ENCODE assay signal across 8 cellular contexts in genomic region chrX:139932077-139932900, GRCh38. TPM values are rescaled to one million over a fixed set of nuclear protein-coding genes. Genes with fewer than 3 reads are reported as not detected.
DNase-seq lines count a peak whose midpoint lies in the region; ATAC-seq and TF ChIP-seq lines count a peak whose summit lies in the region.

No MANE protein-coding gene starts in this region.

- peak overlapping the region; percentile 84 for H3K9ac ChIP-seq in trophoblast cell (ENCODE audit: low read length)

- peak overlapping the region; percentile 83 for H2BK120ac ChIP-seq in trophoblast cell (ENCODE audit: insufficient read depth, low read length, poor library complexity)

- H2BK12ac ChIP-seq in trophoblast cell (ENCODE audit: low read length), result peak overlapping the region; percentile 64

- H3K23ac ChIP-seq in trophoblast cell (ENCODE audit: low read length), result no peak overlapping the region

- H3K9me3 Mint-ChIP-seq in activated naive CD8-positive, alpha-beta T cell treated with anti-CD3 and anti-CD28 coated beads, Interleukin-2, amount 10 ng/mL, durations not matched to agents 7 days and 5 days, result no peaks in the 10 kb centered on the region

- peaks cover 12% of the 10 kb centered on the region for H3K4me1 Mint-ChIP-seq in activated naive CD8-positive, alpha-beta T cell treated with anti-CD3 and anti-CD28 coated beads, Interleukin-2, amount 10 ng/mL, durations not matched to agents 7 days and 5 days

- peak overlapping the region; percentile 98 for H3K14ac ChIP-seq in trophoblast cell (ENCODE audit: low read length)

- no peaks in the 10 kb centered on the region for H3K9me3 ChIP-seq in heart left ventricle
- no peaks in the 10 kb centered on the region for H3K9me3 ChIP-seq in trophoblast cell (ENCODE audit: insufficient read depth, low read depth, low read length)

- H2AK5ac ChIP-seq in trophoblast cell (ENCODE audit: low read length), result peak overlapping the region; percentile 62

- peak overlapping the region; percentile 98 for H3K27ac Mint-ChIP-seq in activated naive CD8-positive, alpha-beta T cell treated with anti-CD3 and anti-CD28 coated beads, Interleukin-2, amount 10 ng/mL, durations not matched to agents 7 days and 5 days

- intact Hi-C loops in heart left ventricle (cut with DNase I), result loop anchor here in 3 of 10 donors (2.0 to 10.0 kb wide), 4 partner anchors 51 to 167 kb away; no protein-coding TSS in a partner anchor

- H3K79me1 ChIP-seq in trophoblast cell (ENCODE audit: low read length), result peaks cover 12% of the 10 kb centered on the region

- DNase-seq in AG08396 (ENCODE audit: low spot score), result peak; percentile 70
- DNase-seq in RWPE1 (ENCODE audit: low spot score), result peak; percentile 18
- DNase-seq in activated naive CD8-positive, alpha-beta T cell treated with anti-CD3 and anti-CD28 coated beads, Interleukin-2, amount 10 ng/mL, durations not matched to agents 7 days and 5 days, result peak; percentile 66
- peak; percentile 35 to 72 (median 40) for DNase-seq in heart left ventricle
- peak; percentile 24 to 48 for DNase-seq in trophoblast cell
- DNase-seq in inferior parietal cortex (ENCODE audit: extremely low spot score), result no peak

- peak overlapping the region; percentile 97 for H3K4ac ChIP-seq in trophoblast cell (ENCODE audit: low read depth, low read length)

- H3K4me3 ChIP-seq in heart left ventricle, result peak overlapping the region; percentile 52 to 97 (median 77)
- peak overlapping the region; percentile 94 for H3K4me3 ChIP-seq in trophoblast cell (ENCODE audit: low read depth, low read length)

- TF ChIP-seq CTCF in RWPE1 (conservative IDR thresholded peaks at IDR 0.05; ENCODE audit: low read depth), result no peak
- TF ChIP-seq CTCF in heart left ventricle (IDR thresholded peaks at IDR 0.05), result no peak

- no peaks in the 10 kb centered on the region for H3K36me3 ChIP-seq in heart left ventricle
- no peaks in the 10 kb centered on the region for H3K36me3 ChIP-seq in trophoblast cell (ENCODE audit: control insufficient read depth in 1 of 2, insufficient read depth in 2 of 2, low read length in 2 of 2)

- peaks cover 6% of the 10 kb centered on the region for H3K79me2 ChIP-seq in trophoblast cell (ENCODE audit: control insufficient read depth, insufficient read depth, low read length, poor library complexity)

- H4K91ac ChIP-seq in trophoblast cell (ENCODE audit: low read depth, low read length), result peak overlapping the region; percentile 92

- no peaks in the 10 kb centered on the region for H3K27me3 Mint-ChIP-seq in activated naive CD8-positive, alpha-beta T cell treated with anti-CD3 and anti-CD28 coated beads, Interleukin-2, amount 10 ng/mL, durations not matched to agents 7 days and 5 days

- H3K18ac ChIP-seq in trophoblast cell (ENCODE audit: low read length), result peak overlapping the region; percentile 99

- 0 to 32% (median 16%) methylated on average over 47 to 105 of the region's 109 CpGs for WGBS in heart left ventricle, 4 donors
- WGBS in trophoblast cell (ENCODE audit: extremely low coverage, insufficient coverage, insufficient read length), result no CpG with 5 or more reads among the region's 109 CpGs

- ATAC-seq in GM18867 (IDR thresholded peaks at IDR 0.05; ENCODE audit: unreplicated experiment) (peak; percentile 41), HG03066 (IDR thresholded peaks at IDR 0.05; ENCODE audit: low read depth, unreplicated experiment) (peak; percentile 31), heart left ventricle (peak in 3 of 4 donors; percentile 55 to 67 (median 56))
- peak; percentile 55 for ATAC-seq in activated naive CD8-positive, alpha-beta T cell treated with anti-CD3 and anti-CD28 coated beads, Interleukin-2, amount 10 ng/mL, durations not matched to agents 7 days and 5 days (ENCODE audit: low read depth)

- H3K27me3 ChIP-seq in heart left ventricle (peaks cover 0 to 14% (median 0%) of the 10 kb centered on the region in 9 donors), trophoblast cell (ENCODE audit: insufficient read depth, low read length) (no peaks in the 10 kb centered on the region)

- H3K4me1 ChIP-seq in heart left ventricle (peaks cover 0 to 10% (median 0%) of the 10 kb centered on the region in 12 donors), trophoblast cell (ENCODE audit: control insufficient read depth in 1 of 2, insufficient read depth in 2 of 2, low read length in 2 of 2) (no peaks in the 10 kb centered on the region)

- POLR2A ChIA-PET in RWPE1 (lab: Yijun Ruan, JAX; ENCODE audit: low non-redundant PET), result no interaction called here
- POLR2A ChIA-PET in activated naive CD8-positive, alpha-beta T cell treated with anti-CD3 and anti-CD28 coated beads, Interleukin-2, amount 10 ng/mL, durations not matched to agents 7 days and 5 days (lab: Charles Lee), result interaction anchor here (1.1 to 1.2 kb wide), 2 partner anchors 9 to 194 kb away, joined by 3 read pairs; no protein-coding TSS in a partner anchor

- CTCF ChIA-PET in RWPE1 (lab: Yijun Ruan, JAX), result no interaction called here

- peak overlapping the region; percentile 90 for H3K4me3 Mint-ChIP-seq in activated naive CD8-positive, alpha-beta T cell treated with anti-CD3 and anti-CD28 coated beads, Interleukin-2, amount 10 ng/mL, durations not matched to agents 7 days and 5 days

- H2AFZ ChIP-seq in trophoblast cell (ENCODE audit: insufficient read depth, low read length, poor library complexity), result peak overlapping the region; percentile 97

- H3K27ac ChIP-seq in RWPE1 (peak overlapping the region; percentile 94), heart left ventricle (peak overlapping the region; percentile 82 to 97 (median 91)), trophoblast cell (ENCODE audit: low read depth, low read length) (peak overlapping the region; percentile 88)

- peak overlapping the region; percentile 90 for H3K4me2 ChIP-seq in trophoblast cell (ENCODE audit: low read length)

- H3K36me3 Mint-ChIP-seq in activated naive CD8-positive, alpha-beta T cell treated with anti-CD3 and anti-CD28 coated beads, Interleukin-2, amount 10 ng/mL, durations not matched to agents 7 days and 5 days, result peaks cover 3% of the 10 kb centered on the region

- peak overlapping the region; percentile 97 for H4K12ac ChIP-seq in trophoblast cell (ENCODE audit: low read depth, low read length)

- peak overlapping the region; percentile 85 for H4K8ac ChIP-seq in trophoblast cell (ENCODE audit: low read depth, low read length)

- TF ChIP-seq POLR2A in heart left ventricle (IDR thresholded peaks at IDR 0.05), result no peak

- peak overlapping the region; percentile 89 for H2BK5ac ChIP-seq in trophoblast cell (ENCODE audit: low read depth, low read length, poor library complexity)

RNA-seq across cellular contexts. Expression of gene ATP11C, which starts 0.6 kb away (rescaled TPM):
- total RNA-seq in activated naive CD8-positive, alpha-beta T cell treated with anti-CD3 and anti-CD28 coated beads, Interleukin-2, amount 10 ng/mL, durations not matched to agents 7 days and 5 days, result 10 to 100 TPM; 16.7 to 20.4 TPM
- total RNA-seq in heart left ventricle, result 10 to 100 TPM in 1 of 9 donors, 1 to 10 TPM in 8; 2.1 to 10.2 (median 4.6) TPM
- polyA plus RNA-seq in heart left ventricle, result 1 to 10 TPM; 1.1 to 3.3 TPM
- polyA plus RNA-seq in trophoblast cell (2013), result 13.4 and 14.0 TPM in 2 replicates

RNA-seq across cellular contexts. Expression of gene CXorf66, which starts 33.0 kb away (rescaled TPM):
- total RNA-seq in activated naive CD8-positive, alpha-beta T cell treated with anti-CD3 and anti-CD28 coated beads, Interleukin-2, amount 10 ng/mL, durations not matched to agents 7 days and 5 days, result not detected
- total RNA-seq in heart left ventricle, result not detected
- not detected for polyA plus RNA-seq in heart left ventricle
- polyA plus RNA-seq in trophoblast cell (2013), result not detected in 2 replicates
